ENCODE assay signal across 12 cellular contexts in genomic region chr6:42294759-42295158, GRCh38.
A peak's percentile ranks its signal among the peaks of the same experiment; 100 is the strongest.
DNase-seq lines count a peak whose midpoint lies in the region; ATAC-seq and TF ChIP-seq lines count a peak whose summit lies in the region.
"Had no signal": no experiment of that assay in that cellular context is flagged by ENCODE, and none has a peak within 500 bp of the region (broad histone marks: within the 10 kb centered on the region; RNA-seq: fewer than 3 reads in every experiment).

No MANE protein-coding gene starts in this region.

- no peaks in the 10 kb centered on the region for H3K4me1 ChIP-seq in right atrium auricular region

- POLR2A ChIA-PET in naive thymus-derived CD8-positive, alpha-beta T cell (lab: Charles Lee), result interaction anchor here (1.3 to 2.4 kb wide), 2 partner anchors 13 to 95 kb away, joined by 8 read pairs; no protein-coding TSS in a partner anchor

- H3K4me3 ChIP-seq in NB4 (ENCODE audit: low read depth, low read length), result no peak overlapping the region
- H3K4me3 ChIP-seq in right atrium auricular region, result no peak overlapping the region
- H3K4me3 ChIP-seq: heart left ventricle had no signal

- H3K27me3 Mint-ChIP-seq in central memory CD8-positive, alpha-beta T cell, result no peaks in the 10 kb centered on the region
- no peaks in the 10 kb centered on the region for H3K27me3 Mint-ChIP-seq in naive thymus-derived CD8-positive, alpha-beta T cell
- H3K27me3 Mint-ChIP-seq in endothelial cell (ENCODE audit: unreplicated experiment), result peaks cover 6% of the 10 kb centered on the region
- H3K27me3 Mint-ChIP-seq: activated naive CD4-positive, alpha-beta T cell treated with anti-CD3 and anti-CD28 coated beads, Interleukin-2, amount 10 ng/mL, durations not matched to agents 7 days and 5 days had no signal

- TF ChIP-seq POLR2A in NB4 (IDR thresholded peaks at IDR 0.05; ENCODE audit: extremely low read depth, insufficient read length), result no peak

- TF ChIP-seq CTCF in NB4 (IDR thresholded peaks at IDR 0.05; ENCODE audit: low read depth, low read length), result no peak
- no peak for TF ChIP-seq CTCF in endothelial cell (IDR thresholded peaks at IDR 0.05; ENCODE audit: unreplicated experiment)
- no peak for TF ChIP-seq CTCF in right atrium auricular region (IDR thresholded peaks at IDR 0.05)

- H3K4me3 Mint-ChIP-seq in central memory CD8-positive, alpha-beta T cell, result peak overlapping the region; percentile 63
- H3K4me3 Mint-ChIP-seq in naive thymus-derived CD8-positive, alpha-beta T cell, result peak overlapping the region in 8 of 10 donors; percentile 16 to 77 (median 62)
- no peak overlapping the region for H3K4me3 Mint-ChIP-seq in endothelial cell (ENCODE audit: unreplicated experiment)
- H3K4me3 Mint-ChIP-seq: activated naive CD4-positive, alpha-beta T cell treated with anti-CD3 and anti-CD28 coated beads, Interleukin-2, amount 10 ng/mL, durations not matched to agents 7 days and 5 days had no signal

- no peaks in the 10 kb centered on the region for H3K27me3 ChIP-seq in right atrium auricular region
- H3K27me3 ChIP-seq: heart left ventricle had no signal

- H3K36me3 ChIP-seq in right atrium auricular region, result no peaks in the 10 kb centered on the region

- peaks cover 77% of the 10 kb centered on the region for H3K4me1 Mint-ChIP-seq in central memory CD8-positive, alpha-beta T cell
- H3K4me1 Mint-ChIP-seq in naive thymus-derived CD8-positive, alpha-beta T cell, result peaks cover 34 to 66% (median 63%) of the 10 kb centered on the region in 4 donors
- peaks cover 35% of the 10 kb centered on the region for H3K4me1 Mint-ChIP-seq in endothelial cell (ENCODE audit: unreplicated experiment)

- ATAC-seq in central memory CD8-positive, alpha-beta T cell (replicated peaks; ENCODE audit: extremely low read depth, poor library complexity, severe bottlenecking), result no peak
- ATAC-seq in naive thymus-derived CD8-positive, alpha-beta T cell, result no peak
- no peak for ATAC-seq in HG03159 (IDR thresholded peaks at IDR 0.05; ENCODE audit: unreplicated experiment)
- no peak for ATAC-seq in GM21737 (IDR thresholded peaks at IDR 0.05; ENCODE audit: unreplicated experiment)
- ATAC-seq: heart left ventricle had no signal

- H3K27ac Mint-ChIP-seq in central memory CD8-positive, alpha-beta T cell (ENCODE audit: low read depth), result peak overlapping the region; percentile 89
- peak overlapping the region; percentile 12 to 91 (median 82) for H3K27ac Mint-ChIP-seq in naive thymus-derived CD8-positive, alpha-beta T cell
- no peak overlapping the region for H3K27ac Mint-ChIP-seq in endothelial cell (ENCODE audit: unreplicated experiment)
- H3K27ac Mint-ChIP-seq: activated naive CD4-positive, alpha-beta T cell treated with anti-CD3 and anti-CD28 coated beads, Interleukin-2, amount 10 ng/mL, durations not matched to agents 7 days and 5 days had no signal

- H3K36me3 Mint-ChIP-seq in central memory CD8-positive, alpha-beta T cell (ENCODE audit: insufficient read depth), result peaks cover 22% of the 10 kb centered on the region
- peaks cover 0 to 49% (median 25%) of the 10 kb centered on the region in 3 donors for H3K36me3 Mint-ChIP-seq in naive thymus-derived CD8-positive, alpha-beta T cell
- H3K36me3 Mint-ChIP-seq in endothelial cell (ENCODE audit: low read depth, unreplicated experiment), result peaks cover 3% of the 10 kb centered on the region

- no peaks in the 10 kb centered on the region for H3K9me3 Mint-ChIP-seq in central memory CD8-positive, alpha-beta T cell
- no peaks in the 10 kb centered on the region for H3K9me3 Mint-ChIP-seq in naive thymus-derived CD8-positive, alpha-beta T cell
- no peaks in the 10 kb centered on the region for H3K9me3 Mint-ChIP-seq in endothelial cell (ENCODE audit: unreplicated experiment)

- no peaks in the 10 kb centered on the region for H3K9me3 ChIP-seq in right atrium auricular region
- H3K9me3 ChIP-seq: heart left ventricle had no signal

- no peak overlapping the region for H3K27ac ChIP-seq in right atrium auricular region
- H3K27ac ChIP-seq: heart left ventricle had no signal

- DNase-seq in ELR (ENCODE audit: low read depth) (peak; percentile 92), NB4 (ENCODE audit: low read depth) (peak; percentile 72), endothelial cell (ENCODE audit: low spot score) (no peak), right atrium auricular region (ENCODE audit: low spot score) (no peak)
- DNase-seq in central memory CD8-positive, alpha-beta T cell (ENCODE audit: low spot score in 2 of 2), result no peak
- no peak for DNase-seq in naive thymus-derived CD8-positive, alpha-beta T cell
- DNase-seq: activated naive CD4-positive, alpha-beta T cell treated with anti-CD3 and anti-CD28 coated beads, Interleukin-2, amount 10 ng/mL, durations not matched to agents 7 days and 5 days; heart left ventricle; NCI-H1694; occipital lobe had no signal

Comparison
In these comparisons a context has a peak if more than half of its experiments do, and no peak if none do; other contexts are left out.
1. DNase-seq: peak in ELR (single experiment) and NB4 (single experiment); none in central memory CD8-positive, alpha-beta T cell (0 of 2), naive thymus-derived CD8-positive, alpha-beta T cell (0 of 10), endothelial cell (single experiment) and right atrium auricular region (single experiment).